16 cellular contexts compared by ENCODE assay signal in the genomic region with DNA sequence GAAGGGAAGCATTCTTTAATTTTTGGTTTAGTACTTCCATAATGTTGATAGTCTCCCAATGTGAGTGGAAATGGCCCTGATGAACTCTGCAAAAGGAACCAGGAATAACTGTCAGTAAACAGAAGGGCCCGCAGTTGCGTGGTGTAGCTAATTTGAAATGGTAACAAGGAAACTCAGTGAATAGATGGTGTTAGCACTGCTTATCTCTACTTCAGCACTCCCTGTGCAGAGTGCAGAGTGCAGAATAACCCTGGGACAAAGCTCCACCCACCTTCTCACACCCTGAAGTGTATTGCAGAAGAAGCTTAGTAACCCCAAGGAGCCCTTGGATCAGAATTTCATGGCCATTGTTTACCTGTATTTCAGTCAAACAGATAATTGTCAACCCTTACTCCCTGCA.
"Had no signal": no experiment of that assay in that cellular context is flagged by ENCODE, and none has a peak within 500 bp of the region (broad histone marks: within the 10 kb centered on the region; RNA-seq: fewer than 3 reads in every experiment).

No MANE protein-coding gene starts in this region.

- H3K4me3 ChIP-seq: breast epithelium, dorsolateral prefrontal cortex, esophagus squamous epithelium, vagina had no signal

- H3K4me3 Mint-ChIP-seq: activated CD8-positive, alpha-beta T cell treated with anti-CD3 and anti-CD28 coated beads for 36 hours; activated naive CD8-positive, alpha-beta T cell treated with anti-CD3 and anti-CD28 coated beads, Interleukin-2, amount 10 ng/mL, durations not matched to agents 7 days and 5 days; activated T-cell treated with anti-CD3 and anti-CD28 coated beads, Interleukin-2, amount 50 U/mL, for 72 hours; natural killer cell treated with Interleukin-12 subunit alpha and Interleukin-12 subunit beta and Interleukin-15 and Interleukin-18, amount 100 ng/mL, for 72 hours; stimulated activated naive CD8-positive, alpha-beta T cell treated with anti-CD3 and anti-CD28 coated beads, Interleukin-15, amount 100 ng/mL, for 72 hours had no signal

- H3K27ac Mint-ChIP-seq: activated CD8-positive, alpha-beta T cell treated with anti-CD3 and anti-CD28 coated beads for 36 hours; activated naive CD8-positive, alpha-beta T cell treated with anti-CD3 and anti-CD28 coated beads, Interleukin-2, amount 10 ng/mL, durations not matched to agents 7 days and 5 days; activated T-cell treated with anti-CD3 and anti-CD28 coated beads, Interleukin-2, amount 50 U/mL, for 72 hours; natural killer cell treated with Interleukin-12 subunit alpha and Interleukin-12 subunit beta and Interleukin-15 and Interleukin-18, amount 100 ng/mL, for 72 hours; stimulated activated naive CD8-positive, alpha-beta T cell treated with anti-CD3 and anti-CD28 coated beads, Interleukin-15, amount 100 ng/mL, for 72 hours had no signal

- H3K27me3 Mint-ChIP-seq: activated CD8-positive, alpha-beta T cell treated with anti-CD3 and anti-CD28 coated beads for 36 hours; activated naive CD8-positive, alpha-beta T cell treated with anti-CD3 and anti-CD28 coated beads, Interleukin-2, amount 10 ng/mL, durations not matched to agents 7 days and 5 days; natural killer cell treated with Interleukin-12 subunit alpha and Interleukin-12 subunit beta and Interleukin-15 and Interleukin-18, amount 100 ng/mL, for 72 hours; stimulated activated naive CD8-positive, alpha-beta T cell treated with anti-CD3 and anti-CD28 coated beads, Interleukin-15, amount 100 ng/mL, for 72 hours had no signal

- H3K36me3 ChIP-seq: breast epithelium, vagina had no signal

- H3K27me3 ChIP-seq: breast epithelium, dorsolateral prefrontal cortex, esophagus squamous epithelium, vagina had no signal

- H3K9me3 ChIP-seq: breast epithelium, esophagus squamous epithelium, vagina had no signal

- H3K36me3 Mint-ChIP-seq: natural killer cell treated with Interleukin-12 subunit alpha and Interleukin-12 subunit beta and Interleukin-15 and Interleukin-18, amount 100 ng/mL, for 72 hours had no signal

- DNase-seq: activated CD8-positive, alpha-beta memory T cell treated with anti-CD3 and anti-CD28 coated beads, Interleukin-2, amount 50 U/mL, for 4 hours; activated CD8-positive, alpha-beta T cell treated with anti-CD3 and anti-CD28 coated beads for 36 hours; activated naive CD8-positive, alpha-beta T cell treated with anti-CD3 and anti-CD28 coated beads, Interleukin-2, amount 10 ng/mL, durations not matched to agents 7 days and 5 days; activated T-cell treated with anti-CD3 and anti-CD28 coated beads, Interleukin-2, amount 50 U/mL, for 72 hours; anterior cingulate cortex; dorsolateral prefrontal cortex; esophagus squamous epithelium; foreskin fibroblast; glutamatergic neuron; stimulated activated CD4-positive, alpha-beta T cell treated with anti-CD3 and anti-CD28 coated beads, Interleukin-15, amount 100 ng/mL, for 24 hours; stimulated activated CD4-positive, alpha-beta T cell treated with anti-CD3 and anti-CD28 coated beads, Interleukin-4, amount 100 ng/mL, for 4 hours; stimulated activated naive CD8-positive, alpha-beta T cell treated with anti-CD3 and anti-CD28 coated beads, Interleukin-15, amount 100 ng/mL, for 72 hours; T-helper 9 cell had no signal

- H3K27ac ChIP-seq: breast epithelium, dorsolateral prefrontal cortex, esophagus squamous epithelium, vagina had no signal

- H3K4me1 ChIP-seq: breast epithelium, esophagus squamous epithelium had no signal

- H3K4me1 Mint-ChIP-seq: activated naive CD8-positive, alpha-beta T cell treated with anti-CD3 and anti-CD28 coated beads, Interleukin-2, amount 10 ng/mL, durations not matched to agents 7 days and 5 days; stimulated activated naive CD8-positive, alpha-beta T cell treated with anti-CD3 and anti-CD28 coated beads, Interleukin-15, amount 100 ng/mL, for 72 hours had no signal

- ATAC-seq: activated CD8-positive, alpha-beta T cell treated with anti-CD3 and anti-CD28 coated beads for 36 hours; activated T-cell treated with anti-CD3 and anti-CD28 coated beads, Interleukin-2, amount 50 U/mL, for 72 hours; natural killer cell treated with Interleukin-12 subunit alpha and Interleukin-12 subunit beta and Interleukin-15 and Interleukin-18, amount 100 ng/mL, for 72 hours; stimulated activated naive CD8-positive, alpha-beta T cell treated with anti-CD3 and anti-CD28 coated beads, Interleukin-15, amount 100 ng/mL, for 72 hours had no signal
